ENCODE assay signal across 8 cellular contexts in the genomic region with DNA sequence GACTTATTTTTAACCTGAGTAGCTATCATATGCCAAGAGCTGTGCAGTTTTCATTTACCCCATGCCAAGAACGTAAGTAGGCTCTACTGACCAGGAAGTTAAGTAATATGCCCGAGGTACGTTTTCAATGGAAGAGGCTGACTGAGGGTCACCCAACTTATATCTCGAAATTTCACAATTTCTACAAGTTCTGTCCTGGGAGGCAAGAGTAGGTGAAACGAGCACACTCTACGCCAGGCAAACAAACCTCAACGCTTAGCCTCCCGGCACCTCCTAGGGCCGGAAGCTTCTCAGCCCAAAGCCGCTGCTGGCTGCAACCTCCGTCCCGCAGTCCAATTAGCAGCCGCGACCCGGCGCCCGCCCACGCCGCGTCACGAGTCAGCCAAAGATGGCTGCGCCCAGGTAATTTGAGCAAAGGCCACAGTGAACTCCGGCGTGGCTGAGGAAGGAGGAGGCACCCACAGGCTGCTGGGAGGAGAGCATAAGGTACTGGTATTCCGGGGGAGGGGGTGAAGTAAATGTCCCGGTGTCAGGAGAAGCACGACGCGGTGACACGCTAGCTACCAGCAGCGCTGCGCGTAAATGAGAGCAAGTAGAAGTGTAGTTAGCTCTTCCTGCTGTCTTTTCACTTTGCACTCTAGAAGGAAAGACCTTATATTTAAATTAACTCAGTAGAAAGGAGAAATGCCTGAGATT. TPM values are rescaled to one million over a fixed set of nuclear protein-coding genes. Genes with fewer than 3 reads are reported as not detected.
DNase-seq lines count a peak whose midpoint lies in the region; ATAC-seq, FAIRE-seq and TF ChIP-seq lines count a peak whose summit lies in the region.

A gene (plus strand): TSS at position 364 of the 696 bp plus-strand sequence. CDS start 2,289 bp downstream, outside the sequence.

- H3K9ac ChIP-seq in OCI-LY3 (ENCODE audit: low read length) = peak within 1 kb of the TSS; percentile 80

- H3K4me1 ChIP-seq in OCI-LY3 (ENCODE audit: low read length) (peaks cover 19% of the 10 kb centered on the region), mesodermal cell (ENCODE audit: control insufficient read depth, insufficient read depth, low read length, poor library complexity, severe bottlenecking) (no peaks in the 10 kb centered on the region)

- H3K9me3 Mint-ChIP-seq in endothelial cell (ENCODE audit: unreplicated experiment) = no peaks in the 10 kb centered on the region

- FAIRE-seq in D721Med (lab: Jason Lieb, UNC) = no peak

- peak within 1 kb of the TSS; percentile 86 for H3K4me3 ChIP-seq in OCI-LY3 (ENCODE audit: low read length)
- H3K4me3 ChIP-seq in mesodermal cell (ENCODE audit: extremely low read depth, insufficient read depth, low read length, poor library complexity, severe bottlenecking) = peak within 1 kb of the TSS; percentile 63

- ATAC-seq in GM21528 (IDR thresholded peaks at IDR 0.05; ENCODE audit: low FRiP score, unreplicated experiment) = peak; percentile 100

- H3K27me3 Mint-ChIP-seq in endothelial cell (ENCODE audit: unreplicated experiment) = no peaks in the 10 kb centered on the region

- peak within 1 kb of the TSS; percentile 95 for H3K4me2 ChIP-seq in OCI-LY3 (ENCODE audit: low read length)

- H3K36me3 Mint-ChIP-seq in endothelial cell (ENCODE audit: low read depth, unreplicated experiment) = no peaks in the 10 kb centered on the region

- peak within 1 kb of the TSS; percentile 95 for H3K27ac Mint-ChIP-seq in endothelial cell (ENCODE audit: unreplicated experiment)

- peak within 1 kb of the TSS; percentile 95 for H2AFZ ChIP-seq in OCI-LY3 (ENCODE audit: low read depth, low read length)

- H4K20me1 ChIP-seq in OCI-LY3 (ENCODE audit: insufficient read depth, low read length) = no peaks in the 10 kb centered on the region

- 0 to 1% methylated on average over 25 of the region's 33 CpGs for WGBS in mesodermal cell (ENCODE audit: insufficient coverage in 2 of 2), 2 experiments

- H3K27ac ChIP-seq in OCI-LY3 (ENCODE audit: low read length) = peak within 1 kb of the TSS; percentile 51
- peak within 1 kb of the TSS; percentile 68 for H3K27ac ChIP-seq in mesodermal cell (ENCODE audit: low read depth, low read length, severe bottlenecking)

- H3K27me3 ChIP-seq in OCI-LY3 (ENCODE audit: low read depth, low read length) = no peaks in the 10 kb centered on the region

- H3K36me3 ChIP-seq in OCI-LY3 (replicated peaks; ENCODE audit: low read depth, low read length) (peaks cover 3% of the 10 kb centered on the region), mesodermal cell (ENCODE audit: control insufficient read depth, insufficient read depth, low read length) (peaks cover 11% of the 10 kb centered on the region)

- H3K79me2 ChIP-seq in OCI-LY3 (ENCODE audit: low read length) = peaks cover 29% of the 10 kb centered on the region

- DNase-seq in D721Med (ENCODE audit: insufficient read length, low spot score) = peak; percentile 33
- peak; percentile 48 for DNase-seq in HuH-7.5 (ENCODE audit: low spot score)
- DNase-seq in activated T-cell treated with anti-CD3 and anti-CD28 coated beads for 1 hour (ENCODE audit: low read depth) = peak; percentile 84
- peak; percentile 86 for DNase-seq in endothelial cell (ENCODE audit: low spot score)
- DNase-seq in stimulated activated CD8-positive, alpha-beta memory T cell treated with anti-CD3 and anti-CD28 coated beads, Interleukin-15, amount 100 ng/mL, for 24 hours (ENCODE audit: low read depth) = peak; percentile 86

- no peaks in the 10 kb centered on the region for H3K9me3 ChIP-seq in OCI-LY3 (ENCODE audit: insufficient read depth, low read length)
- H3K9me3 ChIP-seq in mesodermal cell (ENCODE audit: control insufficient read depth, low read length) = no peaks in the 10 kb centered on the region

- H3K4me1 Mint-ChIP-seq in endothelial cell (ENCODE audit: unreplicated experiment) = peaks cover 2% of the 10 kb centered on the region

- TF ChIP-seq CTCF in D721Med (IDR thresholded peaks at IDR 0.05; ENCODE audit: insufficient read depth, missing control alignments) (no peak), OCI-LY3 (IDR thresholded peaks at IDR 0.05; ENCODE audit: low read depth, low read length) (no peak), endothelial cell (IDR thresholded peaks at IDR 0.05; ENCODE audit: unreplicated experiment) (no peak)

- peak within 1 kb of the TSS; percentile 98 for H3K4me3 Mint-ChIP-seq in endothelial cell (ENCODE audit: unreplicated experiment)

RNA-seq across cellular contexts. Expression of the gene that starts here (rescaled TPM):
- 17.8 TPM for total RNA-seq in endothelial cell (ENCODE audit: unreplicated experiment)
- 28.2 TPM for polyA plus RNA-seq in mesodermal cell (2013, experiment 1 of 2)
- polyA plus RNA-seq in mesodermal cell (2013, experiment 2 of 2) = 36.6 TPM

Comparison
In these comparisons a context has a peak if more than half of its experiments do, and no peak if none do; other contexts are left out.
1. Peak in every context shown above with its lines: DNase-seq, ATAC-seq, H3K4me3 ChIP-seq and H3K27ac ChIP-seq.
2. DNase-seq: peak in every context shown above with its lines; median percentile 86 in endothelial cell; 86 in stimulated activated CD8-positive, alpha-beta memory T cell treated with anti-CD3 and anti-CD28 coated beads, Interleukin-15, amount 100 ng/mL, for 24 hours; 84 in activated T-cell treated with anti-CD3 and anti-CD28 coated beads for 1 hour; 48 in HuH-7.5; 33 in D721Med.